In the genomic region with DNA sequence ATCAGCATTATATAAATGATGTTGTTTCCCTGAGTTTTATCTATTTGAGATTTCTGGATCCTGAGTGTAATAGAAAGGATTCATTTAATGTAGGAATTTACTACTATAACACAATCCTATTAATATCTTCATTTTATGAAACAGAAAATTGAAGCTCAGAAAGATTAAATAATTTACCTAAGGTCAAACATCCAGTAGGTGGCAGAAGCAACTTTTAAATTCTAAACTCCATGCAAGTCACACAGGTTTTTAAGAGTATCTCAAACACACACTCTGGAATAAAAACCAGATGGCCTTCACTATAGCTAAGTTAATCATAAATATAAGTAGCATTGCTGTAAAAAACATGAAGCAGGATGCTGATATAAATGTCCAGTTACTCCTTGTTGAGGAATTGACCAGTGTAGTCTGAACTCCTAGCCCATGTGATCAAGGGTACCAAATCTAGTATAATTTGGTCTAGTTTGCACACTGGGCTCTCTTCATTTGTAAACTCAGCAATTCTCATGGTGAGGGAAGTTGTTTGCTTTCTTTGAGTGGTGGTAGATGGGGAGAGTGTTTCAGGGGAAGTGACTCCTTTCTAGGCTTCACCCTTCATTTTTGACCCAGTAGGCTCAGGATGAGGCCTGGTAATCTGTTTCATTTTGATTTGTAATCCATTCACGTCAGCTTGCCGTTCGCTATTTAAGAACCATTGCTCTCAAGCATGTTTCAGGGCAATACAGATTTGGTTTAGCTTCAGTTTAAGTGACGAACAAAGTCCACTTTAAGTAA, we compare ENCODE assay signal across 1 cellular context.
TF ChIP-seq lines count a peak whose summit lies in the region.

No MANE protein-coding gene starts in this region.

TF ChIP-seq in HCT116, 20 proteins besides CTCF, POLR2A, EP300 and RAD21 (continued from another document):
- TF ChIP-seq ZNF274 (IDR thresholded peaks at IDR 0.05; ENCODE audit: low read depth, low read length) (no peak), MAX (IDR thresholded peaks at IDR 0.05) (no peak), CEBPB (IDR thresholded peaks at IDR 0.05; ENCODE audit: low read depth) (no peak)
